In the genomic region with DNA sequence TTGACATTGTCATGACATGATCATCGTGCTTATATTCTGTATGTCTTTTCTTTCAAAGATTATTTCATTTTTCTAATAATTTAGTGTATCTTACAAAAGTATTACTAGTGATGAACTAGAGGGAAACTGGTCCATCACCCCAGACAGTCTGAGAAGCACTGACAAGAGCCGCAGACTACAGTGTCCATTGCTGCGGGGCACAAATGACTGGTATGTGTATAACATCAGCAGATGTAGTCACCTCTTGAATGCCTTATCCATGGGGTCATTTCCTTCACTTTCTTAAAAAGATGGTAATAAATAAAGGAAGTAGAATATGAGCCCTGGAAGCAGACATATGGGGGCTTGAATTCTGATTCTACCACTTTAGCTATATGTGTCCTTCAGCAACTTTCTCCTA, we compare ENCODE assay signal across 15 cellular contexts. TPM values are rescaled to one million over a fixed set of nuclear protein-coding genes. Genes with fewer than 3 reads are reported as not detected.
DNase-seq lines count a peak whose midpoint lies in the region; ATAC-seq and TF ChIP-seq lines count a peak whose summit lies in the region.
"Had no signal": no experiment of that assay in that cellular context is flagged by ENCODE, and none has a peak within 500 bp of the region (broad histone marks: within the 10 kb centered on the region; RNA-seq: fewer than 3 reads in every experiment).

No MANE protein-coding gene starts in this region.

- no peak for TF ChIP-seq CTCF in dorsolateral prefrontal cortex (IDR thresholded peaks at IDR 0.05 in 54 of 56, conservative IDR thresholded peaks at IDR 0.05 in 2 of 56; ENCODE audit: low read depth in 1 of 56, partially characterized antibody in 56 of 56)

- H3K36me3 Mint-ChIP-seq in T-helper 17 cell (ENCODE audit: low read depth), result peaks cover 10% of the 10 kb centered on the region
- H3K36me3 Mint-ChIP-seq in stimulated activated effector memory CD8-positive, alpha-beta T cell treated with anti-CD3 and anti-CD28 coated beads, Interleukin-12 subunit alpha, Interleukin-12 subunit beta, amount 100 ng/mL, for 72 hours, result peaks cover 88% of the 10 kb centered on the region

- no peaks in the 10 kb centered on the region for H3K27me3 ChIP-seq in dorsolateral prefrontal cortex
- H3K27me3 ChIP-seq: BLaER1 treated with 17β-estradiol and CSF1 and Interleukin-3, amounts not matched to agents 10 nM and 100 nM had no signal

- H3K27ac ChIP-seq in dorsolateral prefrontal cortex, result peak overlapping the region in 32 of 59 donors; percentile 18 to 83 (median 68)
- H3K27ac ChIP-seq: BLaER1 treated with 17β-estradiol and CSF1 and Interleukin-3, amounts not matched to agents 10 nM and 100 nM had no signal

- H3K4me1 Mint-ChIP-seq in T-helper 17 cell, result peaks cover 9% of the 10 kb centered on the region
- peaks cover 14% of the 10 kb centered on the region for H3K4me1 Mint-ChIP-seq in stimulated activated effector memory CD8-positive, alpha-beta T cell treated with anti-CD3 and anti-CD28 coated beads, Interleukin-12 subunit alpha, Interleukin-12 subunit beta, amount 100 ng/mL, for 72 hours

- DNase-seq in ELR (ENCODE audit: low read depth), result peak; percentile 75
- DNase-seq in T-helper 17 cell, result no peak
- no peak for DNase-seq in dorsolateral prefrontal cortex
- no peak for DNase-seq in stimulated activated effector memory CD8-positive, alpha-beta T cell treated with anti-CD3 and anti-CD28 coated beads, Interleukin-12 subunit alpha, Interleukin-12 subunit beta, amount 100 ng/mL, for 72 hours (ENCODE audit: low spot score in 2 of 2)
- DNase-seq in NCI-H187 treated with DMSO at 0.1 percent for 48 hours (lab: John Stamatoyannopoulos, UW), result no peak
- DNase-seq: CD8-positive, alpha-beta memory T cell; DMS 273 treated with DMSO at 0.1 percent for 48 hours; DMS53; DND-41; GF-D8; H9 had no signal

- H3K4me3 ChIP-seq in dorsolateral prefrontal cortex, result no peak overlapping the region
- H3K4me3 ChIP-seq: BLaER1 treated with 17β-estradiol and CSF1 and Interleukin-3, amounts not matched to agents 10 nM and 100 nM had no signal

- peak overlapping the region; percentile 60 for H3K27ac Mint-ChIP-seq in T-helper 17 cell
- H3K27ac Mint-ChIP-seq in stimulated activated effector memory CD8-positive, alpha-beta T cell treated with anti-CD3 and anti-CD28 coated beads, Interleukin-12 subunit alpha, Interleukin-12 subunit beta, amount 100 ng/mL, for 72 hours, result peak overlapping the region; percentile 8
- H3K27ac Mint-ChIP-seq: H9 had no signal

- H3K9me3 ChIP-seq in T-helper 17 cell (ENCODE audit: control insufficient read depth, low read length, poor library complexity, severe bottlenecking), result no peaks in the 10 kb centered on the region
- H3K9me3 ChIP-seq: BLaER1 treated with 17β-estradiol and CSF1 and Interleukin-3, amounts not matched to agents 10 nM and 100 nM had no signal

- no peak for ATAC-seq in T-helper 17 cell
- ATAC-seq in stimulated activated effector memory CD8-positive, alpha-beta T cell treated with anti-CD3 and anti-CD28 coated beads, Interleukin-12 subunit alpha, Interleukin-12 subunit beta, amount 100 ng/mL, for 72 hours, result no peak
- no peak for ATAC-seq in HG03097 (IDR thresholded peaks at IDR 0.05; ENCODE audit: low FRiP score, unreplicated experiment)
- ATAC-seq in HG02852 (IDR thresholded peaks at IDR 0.05; ENCODE audit: unreplicated experiment), result no peak

- no peaks in the 10 kb centered on the region for H3K9me3 Mint-ChIP-seq in stimulated activated effector memory CD8-positive, alpha-beta T cell treated with anti-CD3 and anti-CD28 coated beads, Interleukin-12 subunit alpha, Interleukin-12 subunit beta, amount 100 ng/mL, for 72 hours
- H3K9me3 Mint-ChIP-seq: CD8-positive, alpha-beta memory T cell; H9 had no signal

- intact Hi-C loops in dorsolateral prefrontal cortex (cut with DNase I), result loop anchor here (5.0 to 10.0 kb wide), 2 partner anchors 98 to 100 kb away; a partner anchor contains a TSS

- H3K27me3 Mint-ChIP-seq in T-helper 17 cell, result no peaks in the 10 kb centered on the region
- H3K27me3 Mint-ChIP-seq: B cell; CD8-positive, alpha-beta memory T cell had no signal

- no peak overlapping the region for H3K4me3 Mint-ChIP-seq in T-helper 17 cell
- H3K4me3 Mint-ChIP-seq in stimulated activated effector memory CD8-positive, alpha-beta T cell treated with anti-CD3 and anti-CD28 coated beads, Interleukin-12 subunit alpha, Interleukin-12 subunit beta, amount 100 ng/mL, for 72 hours, result no peak overlapping the region
- H3K4me3 Mint-ChIP-seq: B cell; CD8-positive, alpha-beta memory T cell; H9 had no signal

RNA-seq across cellular contexts. Expression of a gene that starts 29.6 kb away (rescaled TPM):
- 10 to 100 TPM; 12.7 to 15.1 TPM for total RNA-seq in T-helper 17 cell
- 1 to 10 TPM; 1.1 to 9.4 (median 3.7) TPM for total RNA-seq in dorsolateral prefrontal cortex
